In the genomic region with DNA sequence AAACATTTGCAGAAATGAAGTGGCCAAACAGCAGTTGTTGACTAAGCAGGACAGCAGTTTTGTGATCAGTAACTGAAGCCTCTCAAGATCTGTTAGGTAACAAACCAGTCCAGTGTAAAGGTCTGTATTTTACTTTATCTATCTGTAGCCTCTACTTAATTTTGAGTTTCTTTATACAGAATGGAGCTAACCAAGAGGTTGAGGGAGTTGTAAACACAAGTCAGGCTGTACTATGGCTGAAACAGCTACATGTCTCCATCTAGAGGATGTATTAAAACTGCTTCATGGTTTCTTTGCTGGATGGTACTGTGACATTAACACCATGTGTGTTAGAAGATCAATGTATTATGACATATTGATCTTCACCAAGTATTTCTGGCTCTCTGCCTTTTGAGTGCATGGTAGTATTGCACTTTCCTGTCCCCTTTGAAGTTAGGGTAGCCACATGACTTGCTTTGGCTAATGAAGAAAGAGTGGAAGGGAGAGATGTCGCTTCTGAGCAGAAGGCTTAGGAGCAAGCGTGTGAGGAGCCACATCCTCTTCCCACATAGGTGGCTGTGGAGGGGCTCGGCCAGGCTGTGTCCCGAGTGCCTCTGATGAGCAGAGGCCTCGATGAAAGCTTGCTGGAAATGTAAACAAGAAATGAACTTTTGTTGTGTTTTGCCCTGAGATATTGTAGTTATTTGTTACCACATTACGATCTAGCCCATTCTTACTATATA, we compare ENCODE assay signal across 1 cellular context.
A peak's percentile ranks its signal among the peaks of the same experiment; 100 is the strongest.
TF ChIP-seq lines count a peak whose summit lies in the region.

No MANE protein-coding gene starts in this region.

TF ChIP-seq in GM12878, 131 proteins besides CTCF, POLR2A, EP300 and RAD21 (continued from another document):
- TF ChIP-seq, protein P1, sequence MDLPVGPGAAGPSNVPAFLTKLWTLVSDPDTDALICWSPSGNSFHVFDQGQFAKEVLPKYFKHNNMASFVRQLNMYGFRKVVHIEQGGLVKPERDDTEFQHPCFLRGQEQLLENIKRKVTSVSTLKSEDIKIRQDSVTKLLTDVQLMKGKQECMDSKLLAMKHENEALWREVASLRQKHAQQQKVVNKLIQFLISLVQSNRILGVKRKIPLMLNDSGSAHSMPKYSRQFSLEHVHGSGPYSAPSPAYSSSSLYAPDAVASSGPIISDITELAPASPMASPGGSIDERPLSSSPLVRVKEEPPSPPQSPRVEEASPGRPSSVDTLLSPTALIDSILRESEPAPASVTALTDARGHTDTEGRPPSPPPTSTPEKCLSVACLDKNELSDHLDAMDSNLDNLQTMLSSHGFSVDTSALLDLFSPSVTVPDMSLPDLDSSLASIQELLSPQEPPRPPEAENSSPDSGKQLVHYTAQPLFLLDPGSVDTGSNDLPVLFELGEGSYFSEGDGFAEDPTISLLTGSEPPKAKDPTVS (IDR thresholded peaks at IDR 0.05; ENCODE audit: low read depth, low read length): no peak
- TF ChIP-seq POLR2AphosphoS5 (IDR thresholded peaks at IDR 0.05; ENCODE audit: low read length): no peak
- peak; percentile 31; the same call in 1 of the 2 replicates for TF ChIP-seq YY1 (IDR thresholded peaks at IDR 0.05; ENCODE audit: low read depth, low read length)
- TF ChIP-seq ATF7 (IDR thresholded peaks at IDR 0.05; ENCODE audit: low read depth): no peak
- peak; percentile 83; the same call in 1 of the 2 replicates for TF ChIP-seq SMC3 (IDR thresholded peaks at IDR 0.05; ENCODE audit: borderline replicate concordance, low read length)
- TF ChIP-seq, protein P2, sequence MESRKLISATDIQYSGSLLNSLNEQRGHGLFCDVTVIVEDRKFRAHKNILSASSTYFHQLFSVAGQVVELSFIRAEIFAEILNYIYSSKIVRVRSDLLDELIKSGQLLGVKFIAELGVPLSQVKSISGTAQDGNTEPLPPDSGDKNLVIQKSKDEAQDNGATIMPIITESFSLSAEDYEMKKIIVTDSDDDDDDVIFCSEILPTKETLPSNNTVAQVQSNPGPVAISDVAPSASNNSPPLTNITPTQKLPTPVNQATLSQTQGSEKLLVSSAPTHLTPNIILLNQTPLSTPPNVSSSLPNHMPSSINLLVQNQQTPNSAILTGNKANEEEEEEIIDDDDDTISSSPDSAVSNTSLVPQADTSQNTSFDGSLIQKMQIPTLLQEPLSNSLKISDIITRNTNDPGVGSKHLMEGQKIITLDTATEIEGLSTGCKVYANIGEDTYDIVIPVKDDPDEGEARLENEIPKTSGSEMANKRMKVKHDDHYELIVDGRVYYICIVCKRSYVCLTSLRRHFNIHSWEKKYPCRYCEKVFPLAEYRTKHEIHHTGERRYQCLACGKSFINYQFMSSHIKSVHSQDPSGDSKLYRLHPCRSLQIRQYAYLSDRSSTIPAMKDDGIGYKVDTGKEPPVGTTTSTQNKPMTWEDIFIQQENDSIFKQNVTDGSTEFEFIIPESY (IDR thresholded peaks at IDR 0.05): no peak
